Comparison of ENCODE assay signal across 21 cellular contexts in the genomic region with DNA sequence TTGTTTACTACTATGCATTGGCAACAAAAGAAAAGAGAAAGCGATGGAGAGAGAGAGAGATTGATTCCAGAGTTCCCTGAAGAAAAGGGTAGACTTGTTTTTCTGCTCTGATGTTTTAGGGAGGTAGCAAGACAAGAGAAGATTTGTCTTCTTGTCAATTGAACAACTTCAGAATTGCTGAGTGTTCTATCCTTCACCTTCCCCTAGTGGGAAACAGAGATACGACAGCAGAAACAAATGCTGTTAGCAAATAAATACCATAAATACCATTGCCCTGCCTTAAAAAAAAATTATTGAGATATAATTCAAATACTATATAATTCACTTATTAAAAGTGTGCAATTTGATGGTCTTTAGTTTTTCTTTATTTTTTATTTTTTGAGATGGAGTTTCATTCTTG. TPM values are rescaled to one million over a fixed set of nuclear protein-coding genes. Genes with fewer than 3 reads are reported as not detected.
"Had no signal": no experiment of that assay in that cellular context is flagged by ENCODE, and none has a peak within 500 bp of the region (broad histone marks: within the 10 kb centered on the region; RNA-seq: fewer than 3 reads in every experiment).

No MANE protein-coding gene starts in this region.

- H3K9me3 ChIP-seq: heart right ventricle, prostate gland, suprapubic skin, transverse colon had no signal

- H3K4me1 ChIP-seq: heart right ventricle, prostate gland, suprapubic skin, transverse colon had no signal

- H3K9me3 Mint-ChIP-seq: effector memory CD8-positive, alpha-beta T cell; immature natural killer cell; nephron progenitor cell; stimulated activated naive CD8-positive, alpha-beta T cell treated with anti-CD3 and anti-CD28 coated beads, Interleukin-15, Interleukin-2, amounts not matched to agents 100 ng/mL and 50 ng/mL, for 24 hours had no signal

- H3K27ac ChIP-seq: cardiac muscle cell, heart right ventricle, prostate gland, suprapubic skin, transverse colon had no signal

- H3K36me3 Mint-ChIP-seq: activated naive CD8-positive, alpha-beta T cell; immature natural killer cell had no signal

- DNase-seq: activated CD4-positive, alpha-beta T cell treated with anti-CD3 and anti-CD28 coated beads for 1 hour; activated CD4-positive, alpha-beta T cell treated with anti-CD3 and anti-CD28 coated beads, Interleukin-2, amount 50 U/mL, for 4 hours; activated effector memory CD4-positive, alpha-beta T cell treated with anti-CD3 and anti-CD28 coated beads, Interleukin-2, amount 50 U/mL, for 16 hours; activated T-cell treated with anti-CD3 and anti-CD28 coated beads, Interleukin-2, amount 50 U/mL, for 72 hours; dermis blood vessel endothelial cell; effector memory CD8-positive, alpha-beta T cell; heart right ventricle; immature natural killer cell; left ventricle myocardium superior; nephron progenitor cell; right cardiac atrium; small intestine; stimulated activated CD4-positive, alpha-beta T cell treated with anti-CD3 and anti-CD28 coated beads, Interleukin-15, amount 100 ng/mL, for 24 hours; stimulated activated CD4-positive, alpha-beta T cell treated with anti-CD3 and anti-CD28 coated beads, Interleukin-2, amount 100 ng/mL, for 48 hours; T1000; transverse colon had no signal

- H3K27ac Mint-ChIP-seq: activated naive CD8-positive, alpha-beta T cell; activated T-cell treated with anti-CD3 and anti-CD28 coated beads, Interleukin-2, amount 50 U/mL, for 72 hours; effector memory CD8-positive, alpha-beta T cell; immature natural killer cell; nephron progenitor cell; stimulated activated naive CD8-positive, alpha-beta T cell treated with anti-CD3 and anti-CD28 coated beads, Interleukin-15, Interleukin-2, amounts not matched to agents 100 ng/mL and 50 ng/mL, for 24 hours had no signal

- H3K27me3 Mint-ChIP-seq: stimulated activated naive CD8-positive, alpha-beta T cell treated with anti-CD3 and anti-CD28 coated beads, Interleukin-15, Interleukin-2, amounts not matched to agents 100 ng/mL and 50 ng/mL, for 24 hours had no signal

- H3K36me3 ChIP-seq: cardiac muscle cell, heart right ventricle, prostate gland, suprapubic skin, transverse colon had no signal

- H3K4me3 ChIP-seq: cardiac muscle cell, heart right ventricle, prostate gland, suprapubic skin, transverse colon had no signal

- H3K27me3 ChIP-seq: cardiac muscle cell, heart right ventricle, suprapubic skin, transverse colon had no signal

- ATAC-seq: activated T-cell treated with anti-CD3 and anti-CD28 coated beads, Interleukin-2, amount 50 U/mL, for 72 hours; effector memory CD8-positive, alpha-beta T cell; heart right ventricle; left ventricle myocardium superior; right cardiac atrium had no signal

- H3K4me1 Mint-ChIP-seq: immature natural killer cell, nephron progenitor cell had no signal

- H3K4me3 Mint-ChIP-seq: activated naive CD8-positive, alpha-beta T cell; activated T-cell treated with anti-CD3 and anti-CD28 coated beads, Interleukin-2, amount 50 U/mL, for 72 hours; effector memory CD8-positive, alpha-beta T cell; immature natural killer cell; nephron progenitor cell; stimulated activated naive CD8-positive, alpha-beta T cell treated with anti-CD3 and anti-CD28 coated beads, Interleukin-15, Interleukin-2, amounts not matched to agents 100 ng/mL and 50 ng/mL, for 24 hours had no signal

RNA-seq across cellular contexts. Expression of gene CCDC150, which starts 26.2 kb away (rescaled TPM):
- polyA plus RNA-seq: immature natural killer cell had no signal
